Comparison of ENCODE assay signal across 1 cellular context in genomic region chr16:89193576-89194293, GRCh38.
TF ChIP-seq lines count a peak whose summit lies in the region.

No MANE protein-coding gene starts in this region.

TF ChIP-seq in SK-N-SH treated with all-trans-retinoic acid at 6 μM for 48 hours, 23 proteins besides CTCF, POLR2A, EP300 and RAD21 (continued from another document):
- TF ChIP-seq TCF4 (CRISPR knock-in tag; IDR thresholded peaks at IDR 0.05; ENCODE audit: borderline replicate concordance) (no peak), BACH2 (CRISPR knock-in tag; IDR thresholded peaks at IDR 0.05; ENCODE audit: borderline replicate concordance) (no peak), ZC3H10 (CRISPR knock-in tag; IDR thresholded peaks at IDR 0.05) (no peak)
